Comparison of ENCODE assay signal across 8 cellular contexts in the genomic region with DNA sequence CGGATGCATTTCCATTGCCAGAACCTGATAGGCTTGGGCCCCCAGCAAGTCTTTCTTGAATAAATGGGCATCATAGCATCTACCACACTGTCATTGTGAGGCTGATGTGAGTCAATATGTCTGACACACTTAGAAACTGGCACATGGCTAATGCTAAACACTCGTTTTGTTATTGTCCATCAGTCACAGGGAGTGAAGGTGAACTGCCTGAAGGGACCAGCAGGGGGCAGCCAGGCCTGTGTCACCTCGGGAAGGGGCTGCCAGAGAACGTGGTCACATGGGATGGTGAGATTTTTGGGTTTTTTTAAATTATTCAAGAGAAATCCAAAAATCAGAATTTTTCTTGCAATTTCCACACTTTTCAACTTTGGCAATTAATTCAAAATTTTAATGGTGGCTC. TPM values are rescaled to one million over a fixed set of nuclear protein-coding genes. Genes with fewer than 3 reads are reported as not detected.
DNase-seq lines count a peak whose midpoint lies in the region; ATAC-seq and TF ChIP-seq lines count a peak whose summit lies in the region.

No MANE protein-coding gene starts in this region.

- peak; percentile 63 for TF ChIP-seq CTCF in DOHH2 (IDR thresholded peaks at IDR 0.05; ENCODE audit: low read depth, low read length, poor library complexity, severe bottlenecking)

- no peaks in the 10 kb centered on the region for H3K79me2 ChIP-seq in DOHH2 (ENCODE audit: control insufficient read depth, low read length)

- H4K20me1 ChIP-seq in DOHH2 (ENCODE audit: control insufficient read depth, insufficient read depth, low read depth, low read length), result no peaks in the 10 kb centered on the region

- no peaks in the 10 kb centered on the region for H3K4me1 ChIP-seq in DOHH2 (ENCODE audit: control insufficient read depth, low read length)

- peak; percentile 37 for DNase-seq in activated naive CD8-positive, alpha-beta T cell treated with anti-CD3 and anti-CD28 coated beads, Interleukin-2, amount 50 U/mL, for 24 hours
- no peak for DNase-seq in left lobe of liver (ENCODE audit: low spot score)
- no peak for DNase-seq in KG1 (lab: John Stamatoyannopoulos, UW)
- DNase-seq in NOMO-1 treated with dmso at 0.1 percent for 144 hours (lab: John Stamatoyannopoulos, UW; ENCODE audit: unreplicated experiment), result no peak

- H3K27ac Mint-ChIP-seq in activated naive CD8-positive, alpha-beta T cell treated with anti-CD3 and anti-CD28 coated beads, Interleukin-2, amount 50 U/mL, for 24 hours, result no peak overlapping the region

- no peaks in the 10 kb centered on the region for H3K9me2 ChIP-seq in DOHH2 (replicated peaks; ENCODE audit: control insufficient read depth, low read length)

- H3F3A ChIP-seq in DOHH2 (ENCODE audit: control insufficient read depth, insufficient read depth), result no peaks in the 10 kb centered on the region

- ATAC-seq in HG02623 (IDR thresholded peaks at IDR 0.05; ENCODE audit: unreplicated experiment) (peak; percentile 45), left lobe of liver (peak; percentile 40), HG03342 (IDR thresholded peaks at IDR 0.05; ENCODE audit: unreplicated experiment) (no peak), HG03439 (IDR thresholded peaks at IDR 0.05; ENCODE audit: unreplicated experiment) (no peak)
- no peak for ATAC-seq in activated naive CD8-positive, alpha-beta T cell treated with anti-CD3 and anti-CD28 coated beads, Interleukin-2, amount 50 U/mL, for 24 hours

- H3K4me1 Mint-ChIP-seq in activated naive CD8-positive, alpha-beta T cell treated with anti-CD3 and anti-CD28 coated beads, Interleukin-2, amount 50 U/mL, for 24 hours, result no peaks in the 10 kb centered on the region

- H3K36me3 ChIP-seq in DOHH2 (ENCODE audit: control insufficient read depth, low read length), result no peaks in the 10 kb centered on the region

- H3K9me3 Mint-ChIP-seq in activated naive CD8-positive, alpha-beta T cell treated with anti-CD3 and anti-CD28 coated beads, Interleukin-2, amount 50 U/mL, for 24 hours, result no peaks in the 10 kb centered on the region

- H3K27me3 Mint-ChIP-seq in activated naive CD8-positive, alpha-beta T cell treated with anti-CD3 and anti-CD28 coated beads, Interleukin-2, amount 50 U/mL, for 24 hours, result peaks cover 8% of the 10 kb centered on the region

- no peak overlapping the region for H3K4me3 ChIP-seq in DOHH2 (ENCODE audit: low read length)

- H3K27ac ChIP-seq in DOHH2 (ENCODE audit: low read depth, low read length), result no peak overlapping the region

- no peaks in the 10 kb centered on the region for H3K9me3 ChIP-seq in DOHH2 (ENCODE audit: control insufficient read depth, insufficient read depth, low read length)

- no peak overlapping the region for H3K4me3 Mint-ChIP-seq in activated naive CD8-positive, alpha-beta T cell treated with anti-CD3 and anti-CD28 coated beads, Interleukin-2, amount 50 U/mL, for 24 hours

- no peaks in the 10 kb centered on the region for H3K27me3 ChIP-seq in DOHH2 (ENCODE audit: control insufficient read depth, low read length)

- no peaks in the 10 kb centered on the region for H3K36me3 Mint-ChIP-seq in activated naive CD8-positive, alpha-beta T cell treated with anti-CD3 and anti-CD28 coated beads, Interleukin-2, amount 50 U/mL, for 24 hours (ENCODE audit: low read depth)

- no peak overlapping the region for H3K4me2 ChIP-seq in DOHH2 (ENCODE audit: low read length)

RNA-seq across cellular contexts. Expression of a gene that starts 0.8 kb away (rescaled TPM):
- not detected for total RNA-seq in left lobe of liver

Comparison
In these comparisons a context has a peak if more than half of its experiments do, and no peak if none do; other contexts are left out.
1. ATAC-seq: peak in HG02623 (single experiment) and left lobe of liver (single experiment); none in activated naive CD8-positive, alpha-beta T cell treated with anti-CD3 and anti-CD28 coated beads, Interleukin-2, amount 50 U/mL, for 24 hours (single experiment), HG03342 (single experiment) and HG03439 (single experiment).